ENCODE assay signal across 20 cellular contexts in the genomic region with DNA sequence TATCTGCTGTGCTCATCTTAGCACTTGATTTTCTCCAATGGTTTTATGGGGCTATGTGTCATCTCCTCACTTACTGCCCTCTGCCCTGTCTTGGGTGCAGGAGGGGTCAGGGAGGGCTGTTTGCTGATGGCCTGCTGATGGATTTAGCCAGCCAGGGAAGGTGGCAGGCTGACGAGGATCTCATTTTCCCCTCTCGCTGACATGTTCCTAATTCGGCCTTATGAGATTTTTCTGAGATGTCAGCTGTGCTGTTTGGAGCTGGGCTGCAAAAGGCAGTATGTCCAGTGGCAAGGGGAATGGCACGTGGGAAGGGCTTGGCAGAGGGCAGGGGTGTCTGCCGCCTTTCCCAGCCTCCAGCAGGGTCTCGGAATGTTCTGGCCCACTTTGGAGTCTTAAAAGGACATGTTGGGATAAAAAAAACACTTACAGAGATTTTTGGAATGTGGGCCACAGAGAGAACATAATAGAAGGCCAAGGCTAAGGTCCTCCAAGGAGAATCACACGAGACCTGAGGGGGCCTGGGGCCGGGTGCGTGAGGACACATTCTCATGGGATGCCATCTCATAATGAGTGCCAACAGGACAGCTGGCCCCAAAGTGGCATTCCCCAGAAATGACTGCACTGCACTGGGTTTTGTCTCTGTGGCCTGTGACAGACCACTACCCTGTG.
DNase-seq lines count a peak whose midpoint lies in the region; ATAC-seq, FAIRE-seq and TF ChIP-seq lines count a peak whose summit lies in the region.
"Had no signal": no experiment of that assay in that cellular context is flagged by ENCODE, and none has a peak within 500 bp of the region (broad histone marks: within the 10 kb centered on the region; RNA-seq: fewer than 3 reads in every experiment).

No MANE protein-coding gene starts in this region.

- TF ChIP-seq POLR2A in vagina (IDR thresholded peaks at IDR 0.05): no peak

- no peak overlapping the region for H3K4me3 ChIP-seq in pancreas
- H3K4me3 ChIP-seq in vagina: no peak overlapping the region
- H3K4me3 ChIP-seq: esophagus squamous epithelium had no signal

- peak overlapping the region; percentile 63 to 73 (median 69) for H3K27ac ChIP-seq in pancreas
- no peak overlapping the region for H3K27ac ChIP-seq in vagina
- H3K27ac ChIP-seq: 22Rv1, neutrophil had no signal

- intact Hi-C loops in left ventricle myocardium superior (cut with micrococcal nuclease) (no loop called here), pancreas (cut with DNase I) (no loop called here), vagina (cut with DNase I) (no loop called here)
- intact Hi-C loops in activated T-helper 1 cell treated with anti-CD3 and anti-CD28 coated beads, Interleukin-12 subunit alpha, Interleukin-12 subunit beta, Interleukin-2, Interleukin-4 antibody, amounts not matched to agents 30 ng/mL and 10 ng/mL and 1 ng/mL, durations not matched to agents 14 hours and 24 hours and 36 hours (cut with micrococcal nuclease): no loop called here

- H3K36me3 ChIP-seq in pancreas (no peaks in the 10 kb centered on the region), vagina (no peaks in the 10 kb centered on the region)
- H3K36me3 ChIP-seq: esophagus squamous epithelium, neutrophil had no signal

- H3K27ac Mint-ChIP-seq in activated CD4-positive, alpha-beta T cell treated with anti-CD3 and anti-CD28 coated beads, Interleukin-2, amount 10 ng/mL, durations not matched to agents 7 days and 5 days: no peak overlapping the region
- H3K27ac Mint-ChIP-seq in activated T-helper 1 cell treated with anti-CD3 and anti-CD28 coated beads, Interleukin-12 subunit alpha, Interleukin-12 subunit beta, Interleukin-2, Interleukin-4 antibody, amounts not matched to agents 30 ng/mL and 10 ng/mL and 1 ng/mL, durations not matched to agents 14 hours and 24 hours and 36 hours: no peak overlapping the region

- peaks cover 7% of the 10 kb centered on the region for H3K27me3 Mint-ChIP-seq in activated CD4-positive, alpha-beta T cell treated with anti-CD3 and anti-CD28 coated beads, Interleukin-2, amount 10 ng/mL, durations not matched to agents 7 days and 5 days
- peaks cover 17% of the 10 kb centered on the region for H3K27me3 Mint-ChIP-seq in activated T-helper 1 cell treated with anti-CD3 and anti-CD28 coated beads, Interleukin-12 subunit alpha, Interleukin-12 subunit beta, Interleukin-2, Interleukin-4 antibody, amounts not matched to agents 30 ng/mL and 10 ng/mL and 1 ng/mL, durations not matched to agents 14 hours and 24 hours and 36 hours (ENCODE audit: insufficient read depth)

- H3K4me1 Mint-ChIP-seq in activated CD4-positive, alpha-beta T cell treated with anti-CD3 and anti-CD28 coated beads, Interleukin-2, amount 10 ng/mL, durations not matched to agents 7 days and 5 days: peaks cover 3% of the 10 kb centered on the region
- no peaks in the 10 kb centered on the region for H3K4me1 Mint-ChIP-seq in activated T-helper 1 cell treated with anti-CD3 and anti-CD28 coated beads, Interleukin-12 subunit alpha, Interleukin-12 subunit beta, Interleukin-2, Interleukin-4 antibody, amounts not matched to agents 30 ng/mL and 10 ng/mL and 1 ng/mL, durations not matched to agents 14 hours and 24 hours and 36 hours (ENCODE audit: low read depth)
- H3K4me1 Mint-ChIP-seq: activated naive CD4-positive, alpha-beta T cell treated with anti-CD3 and anti-CD28 coated beads, Interleukin-2, amount 50 U/mL, for 24 hours had no signal

- H3K36me3 Mint-ChIP-seq in activated CD4-positive, alpha-beta T cell treated with anti-CD3 and anti-CD28 coated beads, Interleukin-2, amount 10 ng/mL, durations not matched to agents 7 days and 5 days (ENCODE audit: low read depth): no peaks in the 10 kb centered on the region
- H3K36me3 Mint-ChIP-seq in activated T-helper 1 cell treated with anti-CD3 and anti-CD28 coated beads, Interleukin-12 subunit alpha, Interleukin-12 subunit beta, Interleukin-2, Interleukin-4 antibody, amounts not matched to agents 30 ng/mL and 10 ng/mL and 1 ng/mL, durations not matched to agents 14 hours and 24 hours and 36 hours (ENCODE audit: low read depth): no peaks in the 10 kb centered on the region
- H3K36me3 Mint-ChIP-seq: activated naive CD4-positive, alpha-beta T cell treated with anti-CD3 and anti-CD28 coated beads, Interleukin-2, amount 50 U/mL, for 24 hours had no signal

- no peak for FAIRE-seq in pancreas (lab: Jason Lieb, UNC)
- FAIRE-seq: bronchial epithelial cell had no signal

- ATAC-seq in left ventricle myocardium superior: peak; percentile 36
- ATAC-seq in pancreas: no peak

- CTCF ChIA-PET in activated CD4-positive, alpha-beta T cell treated with anti-CD3 and anti-CD28 coated beads, Interleukin-2, amount 10 ng/mL, durations not matched to agents 7 days and 5 days (lab: Charles Lee): interaction anchor here (0.7 kb wide), 1 partner anchor 11 kb away, joined by 3 read pairs; no protein-coding TSS in a partner anchor

- 66 to 69% methylated on average over 9 of the region's 9 CpGs for WGBS in pancreas, 2 donors

- no peak for TF ChIP-seq CTCF in pancreas (IDR thresholded peaks at IDR 0.05)
- TF ChIP-seq CTCF in vagina (IDR thresholded peaks at IDR 0.05): no peak

- DNase-seq in activated CD4-positive, alpha-beta T cell treated with anti-CD3 and anti-CD28 coated beads for 1 hour: peak; percentile 4
- DNase-seq in activated CD4-positive, alpha-beta T cell treated with anti-CD3 and anti-CD28 coated beads, Interleukin-2, amount 10 ng/mL, durations not matched to agents 7 days and 5 days: no peak
- no peak for DNase-seq in left ventricle myocardium superior
- DNase-seq in pancreas: no peak
- DNase-seq in vagina (ENCODE audit: extremely low spot score in 2 of 2): peak; percentile 42 to 84
- no peak for DNase-seq in DMS 273 (lab: John Stamatoyannopoulos, UW; ENCODE audit: unreplicated experiment)
- no peak for DNase-seq in stimulated activated CD4-positive, alpha-beta T cell treated with anti-CD3 and anti-CD28 coated beads, Interleukin-15, amount 100 ng/mL, for 24 hours
- DNase-seq in activated T-helper 1 cell treated with anti-CD3 and anti-CD28 coated beads, Interleukin-12 subunit alpha, Interleukin-12 subunit beta, Interleukin-2, Interleukin-4 antibody, amounts not matched to agents 30 ng/mL and 10 ng/mL and 1 ng/mL, durations not matched to agents 14 hours and 24 hours and 36 hours (ENCODE audit: low spot score): no peak
- DNase-seq: activated T-cell treated with anti-CD3 and anti-CD28 coated beads, Interleukin-2, amount 50 U/mL, for 1 hour; esophagus squamous epithelium; Kasumi-1; mesendoderm; NCI-H1105 treated with DMSO at 0.1 percent for 48 hours; NCI-H748 treated with DMSO at 0.1 percent for 48 hours; stimulated activated CD4-positive, alpha-beta T cell treated with anti-CD3 and anti-CD28 coated beads, Interleukin-4, amount 100 ng/mL, for 4 hours; stimulated activated CD8-positive, alpha-beta memory T cell treated with anti-CD3 and anti-CD28 coated beads, Interleukin-4, amount 100 ng/mL, for 48 hours had no signal

- POLR2A ChIA-PET in activated CD4-positive, alpha-beta T cell treated with anti-CD3 and anti-CD28 coated beads, Interleukin-2, amount 10 ng/mL, durations not matched to agents 7 days and 5 days (lab: Charles Lee): interaction anchor here (0.6 kb wide), 1 partner anchor 140 kb away, joined by 3 read pairs; no protein-coding TSS in a partner anchor

- H3K4me1 ChIP-seq in pancreas (peaks cover 0 to 7% (median 0%) of the 10 kb centered on the region in 3 donors), vagina (peaks cover 15% of the 10 kb centered on the region)

- no peaks in the 10 kb centered on the region for H3K9me3 ChIP-seq in pancreas
- no peaks in the 10 kb centered on the region for H3K9me3 ChIP-seq in vagina
- H3K9me3 ChIP-seq: neutrophil had no signal

- H3K9me3 Mint-ChIP-seq in activated CD4-positive, alpha-beta T cell treated with anti-CD3 and anti-CD28 coated beads, Interleukin-2, amount 10 ng/mL, durations not matched to agents 7 days and 5 days: peaks cover 16% of the 10 kb centered on the region
- H3K9me3 Mint-ChIP-seq in activated T-helper 1 cell treated with anti-CD3 and anti-CD28 coated beads, Interleukin-12 subunit alpha, Interleukin-12 subunit beta, Interleukin-2, Interleukin-4 antibody, amounts not matched to agents 30 ng/mL and 10 ng/mL and 1 ng/mL, durations not matched to agents 14 hours and 24 hours and 36 hours: peaks cover 11% of the 10 kb centered on the region
- H3K9me3 Mint-ChIP-seq: activated naive CD4-positive, alpha-beta T cell treated with anti-CD3 and anti-CD28 coated beads, Interleukin-2, amount 50 U/mL, for 24 hours had no signal

- H3K27me3 ChIP-seq in pancreas: no peaks in the 10 kb centered on the region
- no peaks in the 10 kb centered on the region for H3K27me3 ChIP-seq in vagina
- H3K27me3 ChIP-seq: neutrophil had no signal

- no peak overlapping the region for H3K4me3 Mint-ChIP-seq in activated CD4-positive, alpha-beta T cell treated with anti-CD3 and anti-CD28 coated beads, Interleukin-2, amount 10 ng/mL, durations not matched to agents 7 days and 5 days
- no peak overlapping the region for H3K4me3 Mint-ChIP-seq in activated T-helper 1 cell treated with anti-CD3 and anti-CD28 coated beads, Interleukin-12 subunit alpha, Interleukin-12 subunit beta, Interleukin-2, Interleukin-4 antibody, amounts not matched to agents 30 ng/mL and 10 ng/mL and 1 ng/mL, durations not matched to agents 14 hours and 24 hours and 36 hours
- H3K4me3 Mint-ChIP-seq: activated naive CD4-positive, alpha-beta T cell treated with anti-CD3 and anti-CD28 coated beads, Interleukin-2, amount 50 U/mL, for 24 hours had no signal

Comparison
In these comparisons a context has a peak if more than half of its experiments do, and no peak if none do; other contexts are left out.
1. DNase-seq: peak in activated CD4-positive, alpha-beta T cell treated with anti-CD3 and anti-CD28 coated beads for 1 hour (single experiment) and vagina (2 of 2); none in activated CD4-positive, alpha-beta T cell treated with anti-CD3 and anti-CD28 coated beads, Interleukin-2, amount 10 ng/mL, durations not matched to agents 7 days and 5 days (single experiment), left ventricle myocardium superior (single experiment), pancreas (0 of 6), DMS 273 (single experiment), stimulated activated CD4-positive, alpha-beta T cell treated with anti-CD3 and anti-CD28 coated beads, Interleukin-15, amount 100 ng/mL, for 24 hours (single experiment) and activated T-helper 1 cell treated with anti-CD3 and anti-CD28 coated beads, Interleukin-12 subunit alpha, Interleukin-12 subunit beta, Interleukin-2, Interleukin-4 antibody, amounts not matched to agents 30 ng/mL and 10 ng/mL and 1 ng/mL, durations not matched to agents 14 hours and 24 hours and 36 hours (single experiment).